ENCODE assay signal across 16 cellular contexts in genomic region chr13:99991806-99992242, GRCh38. TPM values are rescaled to one million over a fixed set of nuclear protein-coding genes. Genes with fewer than 3 reads are reported as not detected.
DNase-seq lines count a peak whose midpoint lies in the region; ATAC-seq and TF ChIP-seq lines count a peak whose summit lies in the region.
"Had no signal": no experiment of that assay in that cellular context is flagged by ENCODE, and none has a peak within 500 bp of the region (broad histone marks: within the 10 kb centered on the region; RNA-seq: fewer than 3 reads in every experiment).

No MANE protein-coding gene starts in this region.

- peaks cover 81% of the 10 kb centered on the region for H3K4me1 ChIP-seq in HUES6 (ENCODE audit: control insufficient read depth, insufficient read depth, low read length)
- peaks cover 39% of the 10 kb centered on the region for H3K4me1 ChIP-seq in iPS-15b (ENCODE audit: control insufficient read depth, insufficient read depth, low read length)
- H3K4me1 ChIP-seq in osteoblast (ENCODE audit: insufficient read depth, low read length): no peaks in the 10 kb centered on the region

- H3K79me2 ChIP-seq in osteoblast (ENCODE audit: insufficient read depth, low read length): no peaks in the 10 kb centered on the region

- peaks cover 99% of the 10 kb centered on the region for H3K27me3 ChIP-seq in HUES6 (ENCODE audit: control insufficient read depth, insufficient read depth, low read length)
- peaks cover 99% of the 10 kb centered on the region for H3K27me3 ChIP-seq in iPS-15b (ENCODE audit: control insufficient read depth, insufficient read depth, low read length)
- H3K27me3 ChIP-seq in osteoblast (ENCODE audit: insufficient read depth, low read length): peaks cover 100% of the 10 kb centered on the region

- no peak for ATAC-seq in HG02763 (IDR thresholded peaks at IDR 0.05; ENCODE audit: unreplicated experiment)
- ATAC-seq: left cardiac atrium had no signal

- H3K4me3 ChIP-seq in HUES6 (ENCODE audit: low read depth, low read length): peak overlapping the region; percentile 54
- no peak overlapping the region for H3K4me3 ChIP-seq in astrocyte of the spinal cord (ENCODE audit: low read depth, low read length)
- peak overlapping the region; percentile 75 for H3K4me3 ChIP-seq in iPS-15b (ENCODE audit: low read depth, low read length)
- H3K4me3 ChIP-seq in osteoblast (ENCODE audit: insufficient read depth, low read length): no peak overlapping the region
- H3K4me3 ChIP-seq: thoracic aorta had no signal

- H3K36me3 ChIP-seq in HUES6 (ENCODE audit: control insufficient read depth, insufficient read depth, low read length) (no peaks in the 10 kb centered on the region), iPS-15b (ENCODE audit: control insufficient read depth, insufficient read depth, low read length) (no peaks in the 10 kb centered on the region), osteoblast (ENCODE audit: insufficient read depth, low read length) (no peaks in the 10 kb centered on the region)
- H3K36me3 ChIP-seq: thoracic aorta had no signal

- in situ Hi-C loops in astrocyte of the spinal cord (cut with HindIII; ENCODE audit: low sequenced_read_pairs): no loop called here

- H4K20me1 ChIP-seq in osteoblast (ENCODE audit: insufficient read depth, low read length): peaks cover 4% of the 10 kb centered on the region

- DNase-seq in astrocyte of the spinal cord (ENCODE audit: low read depth, low spot score): peak; percentile 49
- DNase-seq in osteoblast (ENCODE audit: insufficient read length, low spot score, missing footprints): peak; percentile 63
- no peak for DNase-seq in NCI-H510A (lab: John Stamatoyannopoulos, UW)
- no peak for DNase-seq in stimulated activated naive CD4-positive, alpha-beta T cell treated with Interleukin-2 at 50 U/mL for 16 hours (lab: John Stamatoyannopoulos, UW)
- DNase-seq in activated gamma-delta T cell treated with Interleukin-2 at 50 U/mL for 16 hours: no peak
- DNase-seq: activated CD4-positive, alpha-beta T cell treated with anti-CD3 and anti-CD28 coated beads, Interleukin-2, amount 10 ng/mL, durations not matched to agents 24 days and 14 days; activated naive CD4-positive, alpha-beta T cell treated with anti-CD3 and anti-CD28 coated beads, Interleukin-2, amount 10 ng/mL, durations not matched to agents 7 days and 5 days; effector CD4-positive, alpha-beta T cell; left cardiac atrium; NCI-H2029 treated with DMSO at 0.1 percent for 48 hours; NCI-H526 treated with DMSO at 0.1 percent for 48 hours; small intestine had no signal

- H3K9me3 ChIP-seq in HUES6 (ENCODE audit: control insufficient read depth, insufficient read depth, low read depth, low read length) (no peaks in the 10 kb centered on the region), iPS-15b (ENCODE audit: control insufficient read depth, insufficient read depth, low read length) (no peaks in the 10 kb centered on the region), osteoblast (ENCODE audit: low read depth, low read length) (peaks cover 2% of the 10 kb centered on the region)
- H3K9me3 ChIP-seq: thoracic aorta had no signal

- no peak overlapping the region for H2AFZ ChIP-seq in osteoblast (ENCODE audit: low read length)

- H3K4me2 ChIP-seq in osteoblast (ENCODE audit: insufficient read depth, low read length): no peak overlapping the region

- H3K27ac ChIP-seq in HUES6 (ENCODE audit: low read depth, low read length) (no peak overlapping the region), osteoblast (ENCODE audit: low read depth, low read length) (no peak overlapping the region)

- TF ChIP-seq CTCF in astrocyte of the spinal cord (IDR thresholded peaks at IDR 0.05; ENCODE audit: low read depth, low read length) (no peak), osteoblast (IDR thresholded peaks at IDR 0.05; ENCODE audit: extremely low read depth, low read depth, low read length) (no peak)

- H3K9ac ChIP-seq in HUES6 (ENCODE audit: low read length): no peak overlapping the region
- no peak overlapping the region for H3K9ac ChIP-seq in iPS-15b (ENCODE audit: low read depth, low read length)

RNA-seq across cellular contexts. Expression of gene ZIC2, which starts 10.2 kb away (rescaled TPM):
- total RNA-seq in osteoblast: not detected in 2 replicates
- total RNA-seq: activated CD4-positive, alpha-beta T cell treated with anti-CD3 and anti-CD28 coated beads, Interleukin-2, amount 10 ng/mL, durations not matched to agents 24 days and 14 days; left cardiac atrium; thoracic aorta had no signal

RNA-seq across cellular contexts. Expression of gene ZIC5, which starts 20.3 kb away (rescaled TPM):
- total RNA-seq in osteoblast: not detected in 2 replicates
- total RNA-seq: activated CD4-positive, alpha-beta T cell treated with anti-CD3 and anti-CD28 coated beads, Interleukin-2, amount 10 ng/mL, durations not matched to agents 24 days and 14 days; left cardiac atrium; thoracic aorta had no signal

Comparison
In these comparisons a context has a peak if more than half of its experiments do, and no peak if none do; other contexts are left out.
1. H3K4me3 ChIP-seq: peak in HUES6 (single experiment) and iPS-15b (single experiment); none in astrocyte of the spinal cord (single experiment) and osteoblast (single experiment).
2. DNase-seq: peak in astrocyte of the spinal cord (single experiment) and osteoblast (single experiment); none in NCI-H510A (single experiment), stimulated activated naive CD4-positive, alpha-beta T cell treated with Interleukin-2 at 50 U/mL for 16 hours (single experiment) and activated gamma-delta T cell treated with Interleukin-2 at 50 U/mL for 16 hours (single experiment).